ENCODE assay signal across 8 cellular contexts in the genomic region with DNA sequence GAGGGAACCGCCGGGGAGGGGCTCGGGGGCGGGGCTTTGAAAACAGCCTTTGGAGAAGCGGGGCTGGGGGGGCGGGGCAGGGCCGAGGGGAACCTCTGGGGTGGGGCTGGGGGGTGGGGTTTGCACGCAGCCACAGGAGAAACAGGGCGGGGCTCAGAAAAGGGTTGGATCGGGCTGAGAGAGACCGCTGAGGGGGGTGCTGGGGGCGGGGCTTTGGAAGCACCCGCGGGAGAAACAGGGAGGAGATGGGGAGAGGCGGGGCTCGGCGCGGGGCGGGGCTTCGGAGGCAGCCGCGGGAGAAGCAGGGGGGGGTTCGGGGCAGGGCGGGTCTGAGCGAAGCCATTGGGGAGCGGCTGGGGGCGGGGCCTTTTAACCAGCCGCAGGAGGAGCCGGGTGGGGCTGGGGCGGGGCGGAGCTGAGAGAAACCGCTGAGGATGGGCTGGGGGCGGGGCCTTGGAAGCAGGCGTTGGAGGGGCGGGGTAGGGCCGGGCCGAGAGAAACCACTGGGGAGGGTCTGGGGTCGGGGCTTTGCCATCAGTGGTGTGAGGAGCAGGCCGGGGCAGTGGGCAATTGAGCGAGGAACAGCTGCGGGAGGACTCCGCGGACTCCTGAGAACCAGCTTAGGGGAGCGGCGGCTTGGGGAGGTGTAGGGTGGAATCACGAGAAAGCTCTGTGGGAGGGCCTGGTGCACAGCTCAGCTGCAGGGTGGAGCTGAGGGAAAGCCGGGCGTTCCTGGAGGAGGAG. TPM values are rescaled to one million over a fixed set of nuclear protein-coding genes. Genes with fewer than 3 reads are reported as not detected.
A peak's percentile ranks its signal among the peaks of the same experiment; 100 is the strongest.
DNase-seq lines count a peak whose midpoint lies in the region; ATAC-seq and TF ChIP-seq lines count a peak whose summit lies in the region.

No MANE protein-coding gene starts in this region.

- DNase-seq in NCI-H510A treated with DMSO at 0.1 percent for 48 hours (lab: John Stamatoyannopoulos, UW) (peak; percentile 55), choroid plexus epithelial cell (ENCODE audit: low read depth) (peak; percentile 95), left colon (peak; percentile 94 to 96), OCI-M2 (lab: John Stamatoyannopoulos, UW; ENCODE audit: unreplicated experiment) (no peak)
- DNase-seq in activated CD4-positive, alpha-beta T cell treated with anti-CD3 and anti-CD28 coated beads for 4 hours, result peak; percentile 86 to 90
- peak; percentile 73 to 77 for DNase-seq in stimulated activated CD4-positive, alpha-beta T cell treated with anti-CD3 and anti-CD28 coated beads, Interleukin-1b, Interleukin-23, amount 100 ng/mL, for 1 hour (ENCODE audit: low read depth in 2 of 2)

- TF ChIP-seq CTCF in choroid plexus epithelial cell (conservative IDR thresholded peaks at IDR 0.05; ENCODE audit: low read depth, low read length), result no peak

- intact Hi-C loops in left colon (cut with DNase I, micrococcal nuclease), result no loop called here

- ATAC-seq in GM18505 (IDR thresholded peaks at IDR 0.05; ENCODE audit: unreplicated experiment) (peak; percentile 10), HG03342 (IDR thresholded peaks at IDR 0.05; ENCODE audit: unreplicated experiment) (peak; percentile 4), left colon (peak; percentile 49)

- TF ChIP-seq POLR2A in GM18505 (IDR thresholded peaks at IDR 0.05; ENCODE audit: borderline replicate concordance, extremely low read depth, insufficient read depth, insufficient read length), result no peak

- peak overlapping the region; percentile 65 for H3K4me3 ChIP-seq in choroid plexus epithelial cell (ENCODE audit: low read depth, low read length)

RNA-seq across cellular contexts. Expression of gene EOLA2, which starts 1.2 kb away (rescaled TPM):
- 10 to 100 TPM; 30.0 to 31.7 TPM for total RNA-seq in left colon

RNA-seq across cellular contexts. Expression of gene HSFX4, which starts 10.1 kb away (rescaled TPM):
- total RNA-seq in left colon, result not detected

RNA-seq across cellular contexts. Expression of gene MAGEA8, which starts 58.5 kb away (rescaled TPM):
- total RNA-seq in left colon, result not detected
